Comparison of ENCODE assay signal across 39 cellular contexts in genomic region chr11:27869701-27870100, GRCh38.
"Had no signal": no experiment of that assay in that cellular context is flagged by ENCODE, and none has a peak within 500 bp of the region (broad histone marks: within the 10 kb centered on the region; RNA-seq: fewer than 3 reads in every experiment).

No MANE protein-coding gene starts in this region.

- H3K27ac Mint-ChIP-seq: activated naive CD4-positive, alpha-beta T cell treated with anti-CD3 and anti-CD28 coated beads for 36 hours; activated naive CD4-positive, alpha-beta T cell treated with anti-CD3 and anti-CD28 coated beads, Interleukin-2, amount 10 ng/mL, durations not matched to agents 7 days and 5 days; activated naive CD4-positive, alpha-beta T cell treated with anti-CD3 and anti-CD28 coated beads, Interleukin-2, amount 50 U/mL, for 24 hours; activated naive CD4-positive, alpha-beta T cell treated with anti-CD3 and anti-CD28 coated beads, Interleukin-2, amount 50 U/mL, for 72 hours; activated naive CD8-positive, alpha-beta T cell; activated naive CD8-positive, alpha-beta T cell treated with anti-CD3 and anti-CD28 coated beads for 36 hours; activated naive CD8-positive, alpha-beta T cell treated with anti-CD3 and anti-CD28 coated beads, Interleukin-2, amount 10 ng/mL, durations not matched to agents 7 days and 5 days; activated naive CD8-positive, alpha-beta T cell treated with anti-CD3 and anti-CD28 coated beads, Interleukin-2, amount 50 U/mL, for 24 hours; activated T-cell treated with anti-CD3 and anti-CD28 coated beads, Interleukin-2, amount 50 U/mL, for 24 hours; activated T-cell treated with anti-CD3 and anti-CD28 coated beads, Interleukin-2, amount 50 U/mL, for 72 hours; activated T-helper 1 cell treated with anti-CD3 and anti-CD28 coated beads, Interleukin-12 subunit alpha, Interleukin-12 subunit beta, Interleukin-2, Interleukin-4 antibody, amounts not matched to agents 30 ng/mL and 10 ng/mL and 1 ng/mL, durations not matched to agents 14 hours and 24 hours and 36 hours; activated T-helper 17 cell treated with anti-CD3 and anti-CD28 coated beads, Interleukin-2, amount 50 U/mL, for 72 hours; activated T-helper 2 cell treated with anti-CD3 and anti-CD28 coated beads, Interferon-gamma antibody, Interleukin-2, Interleukin-4, amounts not matched to agents 10 μg/mL and 5 μg/mL and 100 μg/mL, durations not matched to agents 14 hours and 24 hours and 36 hours; brain had no signal

- H3K9me3 ChIP-seq: adrenal gland, ascending aorta, body of pancreas, breast epithelium had no signal

- DNase-seq: activated effector memory CD4-positive, alpha-beta T cell treated with anti-CD3 and anti-CD28 coated beads, Interleukin-2, amount 50 U/mL, for 16 hours; activated effector memory CD4-positive, alpha-beta T cell treated with Interleukin-2 at 50 U/mL for 16 hours; activated gamma-delta T cell; activated gamma-delta T cell treated with Interleukin-2 at 50 U/mL for 16 hours; activated naive CD4-positive, alpha-beta T cell; activated naive CD4-positive, alpha-beta T cell treated with anti-CD3 and anti-CD28 coated beads for 36 hours; activated naive CD4-positive, alpha-beta T cell treated with anti-CD3 and anti-CD28 coated beads, Interleukin-2, amount 10 ng/mL, durations not matched to agents 7 days and 5 days; activated naive CD4-positive, alpha-beta T cell treated with anti-CD3 and anti-CD28 coated beads, Interleukin-2, amount 50 U/mL, for 16 hours; activated naive CD4-positive, alpha-beta T cell treated with Interleukin-2 at 50 U/mL for 16 hours; activated naive CD8-positive, alpha-beta T cell treated with anti-CD3 and anti-CD28 coated beads for 36 hours; activated naive CD8-positive, alpha-beta T cell treated with anti-CD3 and anti-CD28 coated beads, Interleukin-2, amount 10 ng/mL, durations not matched to agents 7 days and 5 days; activated naive CD8-positive, alpha-beta T cell treated with anti-CD3 and anti-CD28 coated beads, Interleukin-2, amount 50 U/mL, for 24 hours; activated T-cell treated with anti-CD3 and anti-CD28 coated beads for 4 hours; activated T-cell treated with anti-CD3 and anti-CD28 coated beads, Interleukin-2, amount 50 U/mL, for 1 hour; activated T-cell treated with anti-CD3 and anti-CD28 coated beads, Interleukin-2, amount 50 U/mL, for 24 hours; activated T-cell treated with anti-CD3 and anti-CD28 coated beads, Interleukin-2, amount 50 U/mL, for 4 hours; activated T-cell treated with anti-CD3 and anti-CD28 coated beads, Interleukin-2, amount 50 U/mL, for 48 hours; activated T-cell treated with anti-CD3 and anti-CD28 coated beads, Interleukin-2, amount 50 U/mL, for 72 hours; adrenal gland; amniotic stem cell; amygdala; anterior cingulate cortex; aorta; body of pancreas; brain microvascular endothelial cell; caudate nucleus; central memory CD4-positive, alpha-beta T cell; cerebellar nuclear complex had no signal

- H3K9me3 Mint-ChIP-seq: activated naive CD4-positive, alpha-beta T cell treated with anti-CD3 and anti-CD28 coated beads for 36 hours; activated naive CD4-positive, alpha-beta T cell treated with anti-CD3 and anti-CD28 coated beads, Interleukin-2, amount 10 ng/mL, durations not matched to agents 7 days and 5 days; activated naive CD4-positive, alpha-beta T cell treated with anti-CD3 and anti-CD28 coated beads, Interleukin-2, amount 50 U/mL, for 24 hours; activated naive CD8-positive, alpha-beta T cell treated with anti-CD3 and anti-CD28 coated beads for 36 hours; activated naive CD8-positive, alpha-beta T cell treated with anti-CD3 and anti-CD28 coated beads, Interleukin-2, amount 10 ng/mL, durations not matched to agents 7 days and 5 days; activated naive CD8-positive, alpha-beta T cell treated with anti-CD3 and anti-CD28 coated beads, Interleukin-2, amount 50 U/mL, for 24 hours; activated T-cell treated with anti-CD3 and anti-CD28 coated beads, Interleukin-2, amount 50 U/mL, for 24 hours; activated T-cell treated with anti-CD3 and anti-CD28 coated beads, Interleukin-2, amount 50 U/mL, for 4 hours; activated T-helper 1 cell treated with anti-CD3 and anti-CD28 coated beads, Interleukin-12 subunit alpha, Interleukin-12 subunit beta, Interleukin-2, Interleukin-4 antibody, amounts not matched to agents 30 ng/mL and 10 ng/mL and 1 ng/mL, durations not matched to agents 14 hours and 24 hours and 36 hours; activated T-helper 17 cell treated with anti-CD3 and anti-CD28 coated beads, Interleukin-2, amount 50 U/mL, for 72 hours; activated T-helper 2 cell treated with anti-CD3 and anti-CD28 coated beads, Interferon-gamma antibody, Interleukin-2, Interleukin-4, amounts not matched to agents 10 μg/mL and 5 μg/mL and 100 μg/mL, durations not matched to agents 14 hours and 24 hours and 36 hours; brain; central memory CD8-positive, alpha-beta T cell had no signal

- H3K27me3 Mint-ChIP-seq: activated naive CD8-positive, alpha-beta T cell treated with anti-CD3 and anti-CD28 coated beads for 36 hours; central memory CD8-positive, alpha-beta T cell had no signal

- H3K4me3 Mint-ChIP-seq: activated naive CD4-positive, alpha-beta T cell treated with anti-CD3 and anti-CD28 coated beads for 36 hours; activated naive CD4-positive, alpha-beta T cell treated with anti-CD3 and anti-CD28 coated beads, Interleukin-2, amount 10 ng/mL, durations not matched to agents 7 days and 5 days; activated naive CD4-positive, alpha-beta T cell treated with anti-CD3 and anti-CD28 coated beads, Interleukin-2, amount 50 U/mL, for 24 hours; activated naive CD8-positive, alpha-beta T cell; activated naive CD8-positive, alpha-beta T cell treated with anti-CD3 and anti-CD28 coated beads for 36 hours; activated naive CD8-positive, alpha-beta T cell treated with anti-CD3 and anti-CD28 coated beads, Interleukin-2, amount 10 ng/mL, durations not matched to agents 7 days and 5 days; activated naive CD8-positive, alpha-beta T cell treated with anti-CD3 and anti-CD28 coated beads, Interleukin-2, amount 50 U/mL, for 24 hours; activated T-cell treated with anti-CD3 and anti-CD28 coated beads, Interleukin-2, amount 50 U/mL, for 24 hours; activated T-cell treated with anti-CD3 and anti-CD28 coated beads, Interleukin-2, amount 50 U/mL, for 4 hours; activated T-cell treated with anti-CD3 and anti-CD28 coated beads, Interleukin-2, amount 50 U/mL, for 72 hours; activated T-helper 1 cell treated with anti-CD3 and anti-CD28 coated beads, Interleukin-12 subunit alpha, Interleukin-12 subunit beta, Interleukin-2, Interleukin-4 antibody, amounts not matched to agents 30 ng/mL and 10 ng/mL and 1 ng/mL, durations not matched to agents 14 hours and 24 hours and 36 hours; activated T-helper 17 cell treated with anti-CD3 and anti-CD28 coated beads, Interleukin-2, amount 50 U/mL, for 72 hours; brain; central memory CD8-positive, alpha-beta T cell had no signal

- H3K4me1 ChIP-seq: adrenal gland, ascending aorta, breast epithelium had no signal

- H3K27ac ChIP-seq: adrenal gland, ascending aorta, body of pancreas, brain microvascular endothelial cell, breast epithelium, cardiac muscle cell had no signal

- H3K4me3 ChIP-seq: adrenal gland, ascending aorta, body of pancreas, breast epithelium, cardiac muscle cell had no signal

- H3K4me1 Mint-ChIP-seq: activated naive CD4-positive, alpha-beta T cell treated with anti-CD3 and anti-CD28 coated beads, Interleukin-2, amount 10 ng/mL, durations not matched to agents 7 days and 5 days; activated naive CD4-positive, alpha-beta T cell treated with anti-CD3 and anti-CD28 coated beads, Interleukin-2, amount 50 U/mL, for 24 hours; activated naive CD8-positive, alpha-beta T cell treated with anti-CD3 and anti-CD28 coated beads for 36 hours; activated naive CD8-positive, alpha-beta T cell treated with anti-CD3 and anti-CD28 coated beads, Interleukin-2, amount 10 ng/mL, durations not matched to agents 7 days and 5 days; activated naive CD8-positive, alpha-beta T cell treated with anti-CD3 and anti-CD28 coated beads, Interleukin-2, amount 50 U/mL, for 24 hours; activated T-helper 17 cell treated with anti-CD3 and anti-CD28 coated beads, Interleukin-2, amount 50 U/mL, for 72 hours; brain; central memory CD8-positive, alpha-beta T cell had no signal

- H3K27me3 ChIP-seq: adrenal gland, ascending aorta, body of pancreas, brain microvascular endothelial cell, breast epithelium, cardiac muscle cell had no signal

- H3K36me3 Mint-ChIP-seq: activated naive CD4-positive, alpha-beta T cell treated with anti-CD3 and anti-CD28 coated beads, Interleukin-2, amount 10 ng/mL, durations not matched to agents 7 days and 5 days; activated naive CD4-positive, alpha-beta T cell treated with anti-CD3 and anti-CD28 coated beads, Interleukin-2, amount 50 U/mL, for 24 hours; activated naive CD4-positive, alpha-beta T cell treated with anti-CD3 and anti-CD28 coated beads, Interleukin-2, amount 50 U/mL, for 72 hours; activated naive CD8-positive, alpha-beta T cell; activated naive CD8-positive, alpha-beta T cell treated with anti-CD3 and anti-CD28 coated beads for 36 hours; activated naive CD8-positive, alpha-beta T cell treated with anti-CD3 and anti-CD28 coated beads, Interleukin-2, amount 10 ng/mL, durations not matched to agents 7 days and 5 days; brain had no signal

- ATAC-seq: activated naive CD4-positive, alpha-beta T cell treated with anti-CD3 and anti-CD28 coated beads, Interleukin-2, amount 50 U/mL, for 72 hours; activated naive CD8-positive, alpha-beta T cell treated with anti-CD3 and anti-CD28 coated beads, Interleukin-2, amount 50 U/mL, for 24 hours; activated T-cell treated with anti-CD3 and anti-CD28 coated beads, Interleukin-2, amount 50 U/mL, for 4 hours; activated T-cell treated with anti-CD3 and anti-CD28 coated beads, Interleukin-2, amount 50 U/mL, for 72 hours; activated T-helper 17 cell treated with anti-CD3 and anti-CD28 coated beads, Interleukin-2, amount 50 U/mL, for 72 hours; body of pancreas had no signal

- H3K36me3 ChIP-seq: adrenal gland, ascending aorta, brain microvascular endothelial cell, breast epithelium, cardiac muscle cell had no signal
